In the genomic region with DNA sequence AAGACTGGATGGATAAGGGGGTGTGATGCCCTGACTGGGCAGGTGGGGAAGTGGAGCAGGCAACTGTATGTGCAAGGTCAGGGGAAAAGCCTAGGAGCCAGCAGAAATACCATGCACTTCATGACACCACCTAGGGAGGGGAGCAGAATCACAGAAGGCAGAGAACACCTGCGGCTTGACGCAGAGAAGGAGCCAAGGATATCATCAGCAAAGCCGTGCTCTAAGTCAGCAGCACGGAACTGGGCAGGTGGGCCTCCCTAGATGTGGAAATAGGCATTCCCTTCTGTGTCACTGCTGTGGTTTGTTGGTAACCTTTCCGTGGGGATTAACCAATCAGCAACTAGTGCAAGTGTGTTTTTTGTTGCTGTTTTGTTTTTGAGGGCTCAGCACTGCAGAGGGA, we compare ENCODE assay signal across 15 cellular contexts. TPM values are rescaled to one million over a fixed set of nuclear protein-coding genes. Genes with fewer than 3 reads are reported as not detected.
DNase-seq lines count a peak whose midpoint lies in the region; ATAC-seq, FAIRE-seq and TF ChIP-seq lines count a peak whose summit lies in the region.
"Had no signal": no experiment of that assay in that cellular context is flagged by ENCODE, and none has a peak within 500 bp of the region (broad histone marks: within the 10 kb centered on the region; RNA-seq: fewer than 3 reads in every experiment).

No MANE protein-coding gene starts in this region.

- H4K91ac ChIP-seq in mesenchymal stem cell (ENCODE audit: low read length) = no peak overlapping the region

- peak in 1 of 2 experiments; percentile 18 for DNase-seq in A549 (ENCODE audit: low read depth in 1 of 2, low spot score in 1 of 2)
- DNase-seq in G401 (ENCODE audit: low spot score) = peak; percentile 41
- DNase-seq in mesenchymal stem cell = peak; percentile 38
- DNase-seq in activated CD4-positive, alpha-beta T cell treated with anti-CD3 and anti-CD28 coated beads, Interleukin-2, amount 50 U/mL, for 4 hours = no peak
- no peak for DNase-seq in activated effector memory CD4-positive, alpha-beta T cell treated with anti-CD3 and anti-CD28 coated beads, Interleukin-2, amount 50 U/mL, for 16 hours
- DNase-seq in ascending aorta (ENCODE audit: low spot score in 2 of 2) = no peak
- DNase-seq: activated CD4-positive, CD25-positive, alpha-beta regulatory T cell treated with anti-CD3 and anti-CD28 coated beads, Interleukin-2, amount 50 U/mL, for 72 hours; activated T-cell treated with anti-CD3 and anti-CD28 coated beads, Interleukin-2, amount 50 U/mL, for 1 hour; amygdala; midbrain; NCI-H2081 treated with DMSO at 0.1 percent for 48 hours; stimulated activated CD4-positive, alpha-beta T cell treated with anti-CD3 and anti-CD28 coated beads, Interleukin-4, amount 100 ng/mL, for 24 hours had no signal

- intact Hi-C loops in ascending aorta (cut with DNase I) = loop anchor here (5.0 to 10.0 kb wide), 3 partner anchors 118 to 279 kb away; a partner anchor contains a TSS

- H2BK5ac ChIP-seq in mesenchymal stem cell (ENCODE audit: low read depth, low read length, poor library complexity, severe bottlenecking) = no peak overlapping the region

- no peak overlapping the region for H3K14ac ChIP-seq in mesenchymal stem cell (ENCODE audit: low read length in 2 of 2)

- H3K4me1 ChIP-seq in A549 = peaks cover 31% of the 10 kb centered on the region; the same call in 2 of the 3 replicates
- H3K4me1 ChIP-seq in mesenchymal stem cell (ENCODE audit: control insufficient read depth, insufficient read depth, low read depth, low read length) = peaks cover 22% of the 10 kb centered on the region
- peaks cover 14 to 21% of the 10 kb centered on the region in 2 donors for H3K4me1 ChIP-seq in ascending aorta

- no peak for TF ChIP-seq POLR2A in A549 (IDR thresholded peaks at IDR 0.05; ENCODE audit: low read length)

- H3K4me2 ChIP-seq in A549 = no peak overlapping the region
- H3K4me2 ChIP-seq in mesenchymal stem cell (ENCODE audit: low read length, poor library complexity, severe bottlenecking) = no peak overlapping the region

- no peak overlapping the region for H2BK15ac ChIP-seq in mesenchymal stem cell (ENCODE audit: low read depth, poor library complexity, severe bottlenecking)

- in situ Hi-C loops in G401 (cut with HindIII; ENCODE audit: low sequenced_read_pairs) = no loop called here

- H3K27ac ChIP-seq in A549 (no peak overlapping the region), VCaP (peak overlapping the region; percentile 92), mesenchymal stem cell (ENCODE audit: low read length, poor library complexity, severe bottlenecking) (no peak overlapping the region), ascending aorta (no peak overlapping the region)

- no peak overlapping the region for H2BK120ac ChIP-seq in mesenchymal stem cell (ENCODE audit: low read depth, low read length)

- H2BK12ac ChIP-seq in mesenchymal stem cell (ENCODE audit: low read length in 2 of 2) = no peak overlapping the region

- H3K9me3 ChIP-seq in A549 (no peaks in the 10 kb centered on the region), mesenchymal stem cell (ENCODE audit: control insufficient read depth, low read length) (no peaks in the 10 kb centered on the region), ascending aorta (no peaks in the 10 kb centered on the region)

- TF ChIP-seq CTCF in A549 (IDR thresholded peaks at IDR 0.05) (no peak), VCaP (conservative IDR thresholded peaks at IDR 0.05) (no peak), ascending aorta (IDR thresholded peaks at IDR 0.05) (no peak)

- TF ChIP-seq EP300 in A549 (IDR thresholded peaks at IDR 0.05) = no peak

- no peak overlapping the region for H3K4ac ChIP-seq in mesenchymal stem cell (ENCODE audit: low read depth in 1 of 2, low read length in 2 of 2)

- H3K18ac ChIP-seq in mesenchymal stem cell (ENCODE audit: low read depth in 1 of 2, low read length in 2 of 2) = no peak overlapping the region

- no peak overlapping the region for H2AFZ ChIP-seq in mesenchymal stem cell (ENCODE audit: low read depth, low read length)

- FAIRE-seq in A549 (lab: Jason Lieb, UNC) = no peak

- peaks cover 3% of the 10 kb centered on the region for H3K79me1 ChIP-seq in mesenchymal stem cell (replicated peaks; ENCODE audit: low read length, poor library complexity, severe bottlenecking)

- CTCF ChIA-PET in A549 (lab: Yijun Ruan, JAX) = interaction anchor here (1.5 kb wide), 1 partner anchor 40 kb away, joined by 3 read pairs; no protein-coding TSS in a partner anchor

- TF ChIP-seq RAD21 in A549 (conservative IDR thresholded peaks at IDR 0.05 in 1 of 2, IDR thresholded peaks at IDR 0.05 in 1 of 2) = no peak

- H4K8ac ChIP-seq in mesenchymal stem cell (ENCODE audit: low read length) = no peak overlapping the region

- H3K23ac ChIP-seq in mesenchymal stem cell (ENCODE audit: low read length in 2 of 2) = no peak overlapping the region

- ATAC-seq in A549 (peak; percentile 22 to 35; a peak in 3 of 6 replicates), GM21619 (IDR thresholded peaks at IDR 0.05; ENCODE audit: unreplicated experiment) (no peak)
- ATAC-seq: stimulated activated memory B cell treated with anti-CD40 and anti-IgM and Interleukin-4, amounts not matched to agents 10 μg/mL and 1 μg/mL and 100 μg/mL, for 72 hours had no signal

- WGBS in A549 (ENCODE audit: missing lambda C conversion rate) = 83% methylated on average over 5 of the region's 5 CpGs
- 91% methylated on average over 5 of the region's 5 CpGs for WGBS in mesenchymal stem cell

- H3K4me3 ChIP-seq in A549 (no peak overlapping the region), mesenchymal stem cell (ENCODE audit: insufficient read depth in 1 of 2, low read depth in 1 of 2, low read length in 2 of 2) (no peak overlapping the region), ascending aorta (no peak overlapping the region)

- no peak overlapping the region for H2AK5ac ChIP-seq in mesenchymal stem cell (ENCODE audit: low read length, severe bottlenecking)

- no peak overlapping the region for H3K9ac ChIP-seq in mesenchymal stem cell (ENCODE audit: low read length)

- H3K27me3 ChIP-seq in mesenchymal stem cell (ENCODE audit: control insufficient read depth in 1 of 2, insufficient read depth in 1 of 2, low read length in 2 of 2) = no peaks in the 10 kb centered on the region
- no peaks in the 10 kb centered on the region for H3K27me3 ChIP-seq in ascending aorta

- POLR2A ChIA-PET in A549 (lab: Yijun Ruan, JAX) = no interaction called here

- peaks cover 2 to 9% of the 10 kb centered on the region in 2 experiments for H3K36me3 ChIP-seq in mesenchymal stem cell (ENCODE audit: control insufficient read depth in 1 of 2, insufficient read depth in 2 of 2, low read depth in 1 of 2, low read length in 2 of 2)
- no peaks in the 10 kb centered on the region for H3K36me3 ChIP-seq in ascending aorta

TF ChIP-seq in A549, 52 proteins besides CTCF, POLR2A, EP300 and RAD21:
- TF ChIP-seq MAFK (IDR thresholded peaks at IDR 0.05; ENCODE audit: partially characterized antibody) = peak; percentile 30
- TF ChIP-seq, protein P1, sequence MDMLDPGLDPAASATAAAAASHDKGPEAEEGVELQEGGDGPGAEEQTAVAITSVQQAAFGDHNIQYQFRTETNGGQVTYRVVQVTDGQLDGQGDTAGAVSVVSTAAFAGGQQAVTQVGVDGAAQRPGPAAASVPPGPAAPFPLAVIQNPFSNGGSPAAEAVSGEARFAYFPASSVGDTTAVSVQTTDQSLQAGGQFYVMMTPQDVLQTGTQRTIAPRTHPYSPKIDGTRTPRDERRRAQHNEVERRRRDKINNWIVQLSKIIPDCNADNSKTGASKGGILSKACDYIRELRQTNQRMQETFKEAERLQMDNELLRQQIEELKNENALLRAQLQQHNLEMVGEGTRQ (IDR thresholded peaks at IDR 0.05) = no peak

RNA-seq across cellular contexts. Expression of a gene that starts 41.3 kb away (rescaled TPM):
- 292 and 330 TPM in 2 replicates for polyA plus RNA-seq in A549 (2011; rRNA removed)
- 204 and 209 TPM in 2 replicates for polyA plus RNA-seq in A549 (2012; cell fraction: cytosol; rRNA removed)
- polyA plus RNA-seq in A549 (2012; cell fraction: nucleus; rRNA removed) = 276 and 324 TPM in 2 replicates
- polyA plus RNA-seq in A549 (2017; fragmentation: RNase III; extraction: RNeasy Plus Mini Kit Qiagen cat#74134 plus additional on column Dnase treatment) = 237 to 256 TPM (median 248 TPM) in 3 replicates
- polyA minus RNA-seq in A549 (2011; rRNA and poly(A)+ RNA removed) = 657 and 686 TPM in 2 replicates
- 386 and 442 TPM in 2 replicates for total RNA-seq in G401 (2014; rRNA removed; shearing (Covaris generic))
- 768 TPM for polyA plus RNA-seq in mesenchymal stem cell (2013, experiment 1 of 2)
- 740 TPM for polyA plus RNA-seq in mesenchymal stem cell (2013, experiment 2 of 2)
- total RNA-seq in ascending aorta = 308 TPM

RNA-seq across cellular contexts. Expression of a gene that starts 41.6 kb away (rescaled TPM):
- 660 and 762 TPM in 2 replicates for polyA plus RNA-seq in A549 (2011; rRNA removed)
- polyA plus RNA-seq in A549 (2012; cell fraction: cytosol; rRNA removed) = 183 and 200 TPM in 2 replicates
- 107 and 190 TPM in 2 replicates for polyA plus RNA-seq in A549 (2012; cell fraction: nucleus; rRNA removed)
- 341 to 359 TPM (median 358 TPM) in 3 replicates for polyA plus RNA-seq in A549 (2017; fragmentation: RNase III; extraction: RNeasy Plus Mini Kit Qiagen cat#74134 plus additional on column Dnase treatment)
- polyA minus RNA-seq in A549 (2011; rRNA and poly(A)+ RNA removed) = 343 and 364 TPM in 2 replicates
- total RNA-seq in G401 (2014; rRNA removed; shearing (Covaris generic)) = 339 and 438 TPM in 2 replicates
- polyA plus RNA-seq in mesenchymal stem cell (2013, experiment 1 of 2) = 369 TPM
- 372 TPM for polyA plus RNA-seq in mesenchymal stem cell (2013, experiment 2 of 2)
- 248 TPM for total RNA-seq in ascending aorta

Comparison
In these comparisons a context has a peak if more than half of its experiments do, and no peak if none do; other contexts are left out.
1. DNase-seq: peak in G401 (single experiment) and mesenchymal stem cell (single experiment); none in activated CD4-positive, alpha-beta T cell treated with anti-CD3 and anti-CD28 coated beads, Interleukin-2, amount 50 U/mL, for 4 hours (0 of 2), activated effector memory CD4-positive, alpha-beta T cell treated with anti-CD3 and anti-CD28 coated beads, Interleukin-2, amount 50 U/mL, for 16 hours (single experiment) and ascending aorta (0 of 2).